ENCODE assay signal across 8 cellular contexts in the genomic region with DNA sequence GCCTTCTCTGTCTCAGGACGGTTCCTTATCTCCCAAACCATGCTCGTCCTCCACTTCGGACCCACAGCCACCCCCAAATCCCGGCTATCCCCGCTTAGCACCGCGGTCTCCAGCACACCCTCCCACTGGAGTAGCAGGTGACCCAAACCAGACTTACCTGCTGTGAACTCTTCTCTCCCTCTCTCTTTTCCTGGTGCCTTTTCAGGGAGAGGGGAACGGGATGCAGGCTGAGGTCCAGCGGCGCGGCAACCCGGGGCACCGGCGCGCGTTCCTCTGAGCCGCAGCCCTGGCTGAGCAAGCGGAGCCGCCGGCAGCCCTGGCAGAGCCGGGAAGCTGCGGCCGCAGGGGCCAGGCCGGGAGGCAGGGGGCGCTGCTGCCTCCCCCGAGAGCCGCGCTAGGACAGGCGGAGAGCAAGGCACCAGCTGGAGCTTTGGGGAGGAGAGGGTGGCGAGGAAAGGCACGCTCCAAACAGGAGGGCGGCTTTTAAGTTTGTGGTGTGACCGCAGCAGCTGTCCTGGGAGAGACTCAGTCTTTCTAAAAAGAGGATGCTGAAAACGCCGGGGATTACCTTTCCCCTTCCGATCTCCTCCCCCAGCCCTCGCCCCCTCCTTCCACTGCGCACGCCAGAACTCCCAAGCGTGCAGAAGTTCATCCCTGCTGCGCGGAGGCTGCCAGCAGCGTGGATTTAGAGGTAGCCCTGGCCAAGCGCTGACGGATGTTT. TPM values are rescaled to one million over a fixed set of nuclear protein-coding genes. Genes with fewer than 3 reads are reported as not detected.
A peak's percentile ranks its signal among the peaks of the same experiment; 100 is the strongest.
DNase-seq lines count a peak whose midpoint lies in the region; ATAC-seq, FAIRE-seq and TF ChIP-seq lines count a peak whose summit lies in the region.

A gene (minus strand): TSS at position 536 of the 721 bp plus-strand sequence. CDS start 65,165 bp downstream, outside the sequence.

- CTCF ChIA-PET in A549 (lab: Yijun Ruan, JAX) = interaction anchor here (0.6 to 2.5 kb wide), 12 partner anchors 9 to 643 kb away, joined by 3 to 10 read pairs (median 4); no protein-coding TSS in a partner anchor

- H3K4me2 ChIP-seq in A549 = peak within 1 kb of the TSS; percentile 99

- TF ChIP-seq CTCF in A549 (IDR thresholded peaks at IDR 0.05) (peak; percentile 71), GM12874 (IDR thresholded peaks at IDR 0.05; ENCODE audit: insufficient read depth, low read depth, low read length) (peak; percentile 93), upper lobe of left lung (IDR thresholded peaks at IDR 0.05) (peak in 5 of 6 experiments; percentile 44 to 79 (median 58))

- TF ChIP-seq POLR2A in A549 (IDR thresholded peaks at IDR 0.05; ENCODE audit: low read length) = no peak
- TF ChIP-seq POLR2A in erythroblast (IDR thresholded peaks at IDR 0.05; ENCODE audit: low read length) = no peak
- TF ChIP-seq POLR2A in upper lobe of left lung (IDR thresholded peaks at IDR 0.05) = no peak

- H3K4me3 ChIP-seq in A549 (peak within 1 kb of the TSS; percentile 52), mesodermal cell (ENCODE audit: extremely low read depth, insufficient read depth, low read length, poor library complexity, severe bottlenecking) (peak within 1 kb of the TSS; percentile 68), upper lobe of left lung (peak within 1 kb of the TSS; percentile 15 to 50 (median 40))

- FAIRE-seq in A549 (lab: Jason Lieb, UNC) = no peak

- WGBS in A549 (ENCODE audit: missing lambda C conversion rate) = 7% methylated on average over 13 of the region's 45 CpGs
- WGBS in mesodermal cell (ENCODE audit: insufficient coverage in 2 of 2), 2 experiments = 0 to 1% methylated on average over 24 to 39 of the region's 45 CpGs
- WGBS in upper lobe of left lung, 2 donors = 2 to 3% methylated on average over 20 to 40 of the region's 45 CpGs

- no peaks in the 10 kb centered on the region for H3K27me3 ChIP-seq in upper lobe of left lung

- ATAC-seq in A549 (peak; percentile 96 to 99), HG02588 (IDR thresholded peaks at IDR 0.05; ENCODE audit: unreplicated experiment) (peak; percentile 75), upper lobe of left lung (ENCODE audit: low FRiP score in 2 of 2) (peak; percentile 89 to 95)

- TF ChIP-seq EP300 in A549 (IDR thresholded peaks at IDR 0.05) (no peak), upper lobe of left lung (IDR thresholded peaks at IDR 0.05) (no peak)

- POLR2A ChIA-PET in A549 (lab: Yijun Ruan, JAX) = no interaction called here

- H3K9me3 ChIP-seq in A549 = no peaks in the 10 kb centered on the region
- no peaks in the 10 kb centered on the region for H3K9me3 ChIP-seq in mesodermal cell (ENCODE audit: control insufficient read depth, low read length)
- H3K9me3 ChIP-seq in upper lobe of left lung = no peaks in the 10 kb centered on the region

- H3K36me3 ChIP-seq in mesodermal cell (ENCODE audit: control insufficient read depth, insufficient read depth, low read length) = no peaks in the 10 kb centered on the region
- H3K36me3 ChIP-seq in upper lobe of left lung = no peaks in the 10 kb centered on the region

- DNase-seq in A549 (ENCODE audit: low read depth in 1 of 2, low spot score in 1 of 2) (peak; percentile 60 to 75), NAMALWA (ENCODE audit: low spot score) (peak; percentile 31), SKM-1 treated with dmso at 0.1 percent for 144 hours (lab: John Stamatoyannopoulos, UW; ENCODE audit: unreplicated experiment) (peak; percentile 72), erythroblast (lab: John Stamatoyannopoulos, UW) (peak; percentile 42 to 43), upper lobe of left lung (peak; percentile 35 to 94)

- TF ChIP-seq RAD21 in A549 (conservative IDR thresholded peaks at IDR 0.05 in 1 of 2, IDR thresholded peaks at IDR 0.05 in 1 of 2) = peak; percentile 49 to 60; a peak in 3 of 5 replicates

- H3K4me1 ChIP-seq in A549 (0 out of 3 replicates have a peak, but pooled peaks cover 3% of the 10 kb centered on the region), mesodermal cell (ENCODE audit: control insufficient read depth, insufficient read depth, low read length, poor library complexity, severe bottlenecking) (peaks cover 2% of the 10 kb centered on the region), upper lobe of left lung (peaks cover 0 to 22% (median 21%) of the 10 kb centered on the region in 4 donors)

- H3K27ac ChIP-seq in A549 = no peak within 1 kb of the TSS
- no peak within 1 kb of the TSS for H3K27ac ChIP-seq in mesodermal cell (ENCODE audit: low read depth, low read length, severe bottlenecking)
- H3K27ac ChIP-seq in upper lobe of left lung = peak within 1 kb of the TSS in 3 of 4 donors; percentile 32 to 71 (median 69)

TF ChIP-seq in A549, 52 proteins besides CTCF, POLR2A, EP300 and RAD21:
- TF ChIP-seq, protein P1, sequence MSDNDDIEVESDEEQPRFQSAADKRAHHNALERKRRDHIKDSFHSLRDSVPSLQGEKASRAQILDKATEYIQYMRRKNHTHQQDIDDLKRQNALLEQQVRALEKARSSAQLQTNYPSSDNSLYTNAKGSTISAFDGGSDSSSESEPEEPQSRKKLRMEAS (IDR thresholded peaks at IDR 0.05) = peak; percentile 23; the same call in 1 of the 2 replicates
- TF ChIP-seq, protein P2, sequence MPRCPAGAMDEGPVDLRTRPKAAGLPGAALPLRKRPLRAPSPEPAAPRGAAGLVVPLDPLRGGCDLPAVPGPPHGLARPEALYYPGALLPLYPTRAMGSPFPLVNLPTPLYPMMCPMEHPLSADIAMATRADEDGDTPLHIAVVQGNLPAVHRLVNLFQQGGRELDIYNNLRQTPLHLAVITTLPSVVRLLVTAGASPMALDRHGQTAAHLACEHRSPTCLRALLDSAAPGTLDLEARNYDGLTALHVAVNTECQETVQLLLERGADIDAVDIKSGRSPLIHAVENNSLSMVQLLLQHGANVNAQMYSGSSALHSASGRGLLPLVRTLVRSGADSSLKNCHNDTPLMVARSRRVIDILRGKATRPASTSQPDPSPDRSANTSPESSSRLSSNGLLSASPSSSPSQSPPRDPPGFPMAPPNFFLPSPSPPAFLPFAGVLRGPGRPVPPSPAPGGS (IDR thresholded peaks at IDR 0.05) = no peak
- TF ChIP-seq HDAC2 (IDR thresholded peaks at IDR 0.05) = no peak
- peak; percentile 64 for TF ChIP-seq SMC3 (IDR thresholded peaks at IDR 0.05)
- TF ChIP-seq CHD4 (IDR thresholded peaks at IDR 0.05; ENCODE audit: borderline replicate concordance) = no peak
- TF ChIP-seq, protein P3, sequence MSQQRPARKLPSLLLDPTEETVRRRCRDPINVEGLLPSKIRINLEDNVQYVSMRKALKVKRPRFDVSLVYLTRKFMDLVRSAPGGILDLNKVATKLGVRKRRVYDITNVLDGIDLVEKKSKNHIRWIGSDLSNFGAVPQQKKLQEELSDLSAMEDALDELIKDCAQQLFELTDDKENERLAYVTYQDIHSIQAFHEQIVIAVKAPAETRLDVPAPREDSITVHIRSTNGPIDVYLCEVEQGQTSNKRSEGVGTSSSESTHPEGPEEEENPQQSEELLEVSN (IDR thresholded peaks at IDR 0.05; ENCODE audit: borderline replicate concordance, low read depth) = 0 out of 2 replicates have a peak, but pooled peaks have one; percentile 47
- TF ChIP-seq CEBPB (IDR thresholded peaks at IDR 0.05) = no peak
TF ChIP-seq in A549: peak in this region for 3.

RNA-seq across cellular contexts. Expression of the gene that starts here (rescaled TPM):
- 0.13 and 0.15 TPM in 2 replicates for polyA plus RNA-seq in A549 (2011; rRNA removed)
- polyA plus RNA-seq in A549 (2012; cell fraction: cytosol; rRNA removed) = under 0.01 TPM in 1 of 2 replicates, not detected in the other
- 0.04 TPM in 1 of 2 replicates, not detected in the other for polyA plus RNA-seq in A549 (2012; cell fraction: nucleus; rRNA removed)
- 0.04 to 0.08 TPM (median 0.05 TPM) in 3 replicates for polyA plus RNA-seq in A549 (2017; fragmentation: RNase III; extraction: RNeasy Plus Mini Kit Qiagen cat#74134 plus additional on column Dnase treatment)
- polyA minus RNA-seq in A549 (2011; rRNA and poly(A)+ RNA removed) = 0.17 TPM in 1 of 2 replicates, not detected in the other
- 6.3 TPM for polyA plus RNA-seq in mesodermal cell (2013, experiment 1 of 2)
- polyA plus RNA-seq in mesodermal cell (2013, experiment 2 of 2) = 4.8 TPM
- 1 to 10 TPM; 1.7 to 8.1 (median 3.5) TPM for total RNA-seq in upper lobe of left lung

Comparison
In these comparisons a context has a peak if more than half of its experiments do, and no peak if none do; other contexts are left out.
1. Peak in DNase-seq, ATAC-seq, H3K4me3 ChIP-seq and H3K4me2 ChIP-seq in A549; RNA of the gene not detected or under 1 TPM.
2. H3K27ac ChIP-seq: peak in upper lobe of left lung (3 of 4); none in A549 (0 of 2) and mesodermal cell (single experiment).
3. Peak in every context shown above with its lines, with median percentiles within 50 percentile points of each other: ATAC-seq, DNase-seq, H3K4me3 ChIP-seq and CTCF ChIP-seq.